In the genomic region with DNA sequence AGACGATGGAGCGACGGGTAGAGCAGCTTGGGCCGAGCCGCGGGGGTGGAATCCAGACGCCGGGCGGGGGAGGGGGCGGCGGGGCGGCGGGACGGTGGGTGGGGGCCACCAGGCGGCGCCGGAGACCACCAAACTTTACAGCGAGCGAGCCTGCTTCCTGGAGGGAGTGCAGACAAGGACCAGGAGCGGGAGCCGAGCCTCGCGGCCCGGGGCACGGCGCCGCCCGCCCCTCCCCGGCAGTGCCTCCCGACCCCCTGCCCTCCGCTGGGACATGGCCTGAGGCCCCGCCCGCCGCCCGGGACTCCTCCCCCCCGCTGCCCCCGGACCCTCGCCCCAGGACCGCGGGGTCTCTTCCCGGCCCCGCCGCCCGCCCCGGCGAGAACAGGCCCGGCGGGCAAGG, we compare ENCODE assay signal across 8 cellular contexts. TPM values are rescaled to one million over a fixed set of nuclear protein-coding genes. Genes with fewer than 3 reads are reported as not detected.
DNase-seq lines count a peak whose midpoint lies in the region; ATAC-seq and TF ChIP-seq lines count a peak whose summit lies in the region.
"Not testable (repeated sequence)": the region's sequence is repeated elsewhere in the genome, so short reads cannot be mapped to it uniquely, and the experiment has no call there.

No MANE protein-coding gene starts in this region.

- H3K27me3 ChIP-seq in iPS-18a (ENCODE audit: control insufficient read depth, insufficient read depth, low read length); vagina: not testable (repeated sequence)

- H3K4me3 Mint-ChIP-seq in activated CD4-positive, alpha-beta T cell treated with anti-CD3 and anti-CD28 coated beads, Interleukin-2, amount 10 ng/mL, durations not matched to agents 7 days and 5 days: peak overlapping the region; percentile 91

- not testable (repeated sequence) for H3K27me3 Mint-ChIP-seq in activated CD4-positive, alpha-beta T cell treated with anti-CD3 and anti-CD28 coated beads, Interleukin-2, amount 10 ng/mL, durations not matched to agents 7 days and 5 days

- H3K36me3 ChIP-seq in iPS-18a (ENCODE audit: control insufficient read depth, low read depth, low read length) (peaks cover 25% of the 10 kb centered on the region), vagina (peaks cover 0 to 15% of the 10 kb centered on the region in 2 donors)

- POLR2A ChIA-PET in activated CD4-positive, alpha-beta T cell treated with anti-CD3 and anti-CD28 coated beads, Interleukin-2, amount 10 ng/mL, durations not matched to agents 7 days and 5 days (lab: Charles Lee): not testable (repeated sequence)

- peak; percentile 20 for ATAC-seq in GM19035 (IDR thresholded peaks at IDR 0.05; ENCODE audit: unreplicated experiment)
- peak; percentile 17 for ATAC-seq in HG02973 (IDR thresholded peaks at IDR 0.05; ENCODE audit: unreplicated experiment)
- ATAC-seq in sciatic nerve: peak; percentile 1

- TF ChIP-seq CTCF in cardiac fibroblast (IDR thresholded peaks at IDR 0.05; ENCODE audit: low read depth, low read length); vagina (IDR thresholded peaks at IDR 0.05): not testable (repeated sequence)

- H3K4me1 Mint-ChIP-seq in activated CD4-positive, alpha-beta T cell treated with anti-CD3 and anti-CD28 coated beads, Interleukin-2, amount 10 ng/mL, durations not matched to agents 7 days and 5 days: peaks cover 36% of the 10 kb centered on the region

- CTCF ChIA-PET in activated CD4-positive, alpha-beta T cell treated with anti-CD3 and anti-CD28 coated beads, Interleukin-2, amount 10 ng/mL, durations not matched to agents 7 days and 5 days (lab: Charles Lee): not testable (repeated sequence)

- peaks cover 14% of the 10 kb centered on the region for H3K4me1 ChIP-seq in iPS-18a (ENCODE audit: control insufficient read depth, low read depth, low read length)
- peaks cover 53% of the 10 kb centered on the region for H3K4me1 ChIP-seq in vagina

- peak overlapping the region; percentile 92 for H3K27ac Mint-ChIP-seq in activated CD4-positive, alpha-beta T cell treated with anti-CD3 and anti-CD28 coated beads, Interleukin-2, amount 10 ng/mL, durations not matched to agents 7 days and 5 days

- intact Hi-C loops in sciatic nerve (cut with DNase I); vagina (cut with DNase I): not testable (repeated sequence)

- H3K9me3 ChIP-seq in iPS-18a (ENCODE audit: control insufficient read depth, low read depth, low read length); vagina: not testable (repeated sequence)

- not testable (repeated sequence) for H3K9me3 Mint-ChIP-seq in activated CD4-positive, alpha-beta T cell treated with anti-CD3 and anti-CD28 coated beads, Interleukin-2, amount 10 ng/mL, durations not matched to agents 7 days and 5 days

- peaks cover 23% of the 10 kb centered on the region for H3K36me3 Mint-ChIP-seq in activated CD4-positive, alpha-beta T cell treated with anti-CD3 and anti-CD28 coated beads, Interleukin-2, amount 10 ng/mL, durations not matched to agents 7 days and 5 days (ENCODE audit: low read depth)

- DNase-seq in NCI-H2227 (lab: John Stamatoyannopoulos, UW; ENCODE audit: unreplicated experiment) (peak; percentile 54), cardiac fibroblast (ENCODE audit: low read depth in 2 of 2) (peak in 1 of 2 donors; percentile 21), sciatic nerve (ENCODE audit: low spot score) (peak; percentile 71)
- DNase-seq in activated CD4-positive, alpha-beta T cell treated with anti-CD3 and anti-CD28 coated beads, Interleukin-2, amount 10 ng/mL, durations not matched to agents 7 days and 5 days: peak; percentile 21
- DNase-seq in vagina (ENCODE audit: extremely low spot score in 2 of 2): not testable (repeated sequence)

- not testable (repeated sequence) for TF ChIP-seq POLR2A in vagina (IDR thresholded peaks at IDR 0.05)

- H3K27ac ChIP-seq in iPS-18a (ENCODE audit: low read length): not testable (repeated sequence)
- peak overlapping the region; percentile 88 for H3K27ac ChIP-seq in vagina

- peak overlapping the region; percentile 56 to 61 for H3K4me3 ChIP-seq in cardiac fibroblast (replicated peaks in 1 of 2; ENCODE audit: low read depth in 2 of 2, low read length in 2 of 2)
- peak overlapping the region; percentile 71 for H3K4me3 ChIP-seq in iPS-18a (ENCODE audit: low read length)
- H3K4me3 ChIP-seq in vagina: peak overlapping the region; percentile 62 to 69

- not testable (repeated sequence) for H3K9ac ChIP-seq in iPS-18a (ENCODE audit: low read length)

RNA-seq across cellular contexts. Expression of gene AMMECR1L, which starts 0.4 kb away (rescaled TPM):
- total RNA-seq in activated CD4-positive, alpha-beta T cell treated with anti-CD3 and anti-CD28 coated beads, Interleukin-2, amount 10 ng/mL, durations not matched to agents 7 days and 5 days: 10 to 100 TPM; 15.0 to 15.4 TPM
- total RNA-seq in sciatic nerve (15.9 TPM), vagina (15.2 TPM)

RNA-seq across cellular contexts. Expression of gene POLR2D, which starts 27.4 kb away (rescaled TPM):
- total RNA-seq in activated CD4-positive, alpha-beta T cell treated with anti-CD3 and anti-CD28 coated beads, Interleukin-2, amount 10 ng/mL, durations not matched to agents 7 days and 5 days: 10 to 100 TPM; 46.3 to 52.3 TPM
- total RNA-seq in sciatic nerve: 19.4 TPM
- 11.8 TPM for total RNA-seq in vagina
